ENCODE assay signal across 9 cellular contexts in the genomic region with DNA sequence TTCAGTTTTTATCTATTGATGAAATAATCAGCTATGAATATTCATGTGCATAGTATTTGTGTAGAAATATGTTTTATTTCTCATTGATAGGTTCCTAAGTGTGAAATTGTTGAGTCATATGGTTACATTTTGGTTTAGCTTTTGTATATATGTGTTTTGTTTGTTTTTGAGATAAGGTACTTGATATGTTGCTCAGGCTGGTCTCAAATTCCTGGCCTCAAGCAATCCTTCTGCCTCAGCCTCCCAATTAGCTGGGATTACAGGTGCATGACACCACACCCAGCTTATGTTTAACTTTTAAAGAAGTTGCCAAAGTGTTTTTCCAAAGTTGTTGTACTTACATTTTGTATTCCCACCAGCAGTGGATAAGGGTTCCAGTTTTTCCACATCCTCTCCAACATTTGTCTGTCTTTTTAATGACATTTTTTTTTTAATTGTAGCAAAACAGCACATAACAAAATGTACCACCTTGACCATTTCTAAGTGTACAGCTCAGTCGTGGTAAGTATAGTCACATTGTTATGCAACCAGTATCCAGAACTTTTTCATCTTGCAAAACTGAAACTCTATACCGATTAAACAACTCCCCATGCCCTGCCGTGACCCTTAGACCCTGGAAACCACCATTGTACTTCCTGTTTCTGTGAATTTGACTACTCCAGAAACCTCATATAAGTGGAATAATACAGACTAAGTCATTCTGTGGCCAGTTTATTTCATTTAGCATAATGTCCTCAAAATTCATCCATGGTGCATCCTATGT. TPM values are rescaled to one million over a fixed set of nuclear protein-coding genes. Genes with fewer than 3 reads are reported as not detected.
DNase-seq lines count a peak whose midpoint lies in the region; ATAC-seq and TF ChIP-seq lines count a peak whose summit lies in the region.
"Had no signal": no experiment of that assay in that cellular context is flagged by ENCODE, and none has a peak within 500 bp of the region (broad histone marks: within the 10 kb centered on the region; RNA-seq: fewer than 3 reads in every experiment).

No MANE protein-coding gene starts in this region.

- H3K4ac ChIP-seq in IMR-90 (ENCODE audit: low read depth, low read length) = no peak overlapping the region

- no peak overlapping the region for H2BK15ac ChIP-seq in IMR-90 (ENCODE audit: low read depth, low read length)

- H2BK120ac ChIP-seq in IMR-90 (ENCODE audit: low read depth, low read length) = no peak overlapping the region

- POLR2A ChIA-PET in IMR-90 (lab: Charles Lee; ENCODE audit: unreplicated experiment) = no interaction called here
- POLR2A ChIA-PET in CD4-positive, alpha-beta T cell (lab: Charles Lee) = interaction anchor here (1.8 kb wide), 1 partner anchor 62 kb away, joined by 8 read pairs; a partner anchor contains a TSS

- H3K9me1 ChIP-seq in IMR-90 (ENCODE audit: insufficient read depth, low read length) = no peaks in the 10 kb centered on the region

- no peak overlapping the region for H2AK9ac ChIP-seq in IMR-90 (replicated peaks; ENCODE audit: low read depth, low read length, poor library complexity)

- H3K4me3 Mint-ChIP-seq in Calu3 (ENCODE audit: low read depth, unreplicated experiment) = peak overlapping the region; percentile 26
- H3K4me3 Mint-ChIP-seq in effector memory CD8-positive, alpha-beta T cell = no peak overlapping the region
- H3K4me3 Mint-ChIP-seq in CD4-positive, alpha-beta T cell = no peak overlapping the region

- no peaks in the 10 kb centered on the region for H4K20me1 ChIP-seq in IMR-90 (ENCODE audit: insufficient read depth, low read length)

- intact Hi-C loops in Calu3 (cut with micrococcal nuclease; ENCODE audit: unreplicated experiment) = no loop called here
- intact Hi-C loops in IMR-90 (cut with micrococcal nuclease) = no loop called here
- intact Hi-C loops in CD4-positive, alpha-beta T cell (cut with DNase I, micrococcal nuclease) = no loop called here

- DNase-seq in Calu3 (peak; percentile 56), IMR-90 (peak; percentile 11), activated gamma-delta T cell treated with Interleukin-2 at 50 U/mL for 16 hours (no peak), midbrain (lab: John Stamatoyannopoulos, UW) (no peak)
- DNase-seq in effector memory CD8-positive, alpha-beta T cell = no peak
- DNase-seq in CD4-positive, alpha-beta T cell = no peak

- dilution Hi-C loops in IMR-90 (cut with HindIII; ENCODE audit: low sequenced_read_pairs, unreplicated experiment) = loop anchor here (25.0 kb wide), 1 partner anchor 135 kb away; no protein-coding TSS in a partner anchor

- CTCF ChIA-PET in Calu3 (lab: Charles Lee) = interaction anchor here (0.6 to 0.8 kb wide), 2 partner anchors 15 to 1128 kb away, joined by 4 to 5 read pairs; no protein-coding TSS in a partner anchor
- CTCF ChIA-PET in IMR-90 (lab: Yijun Ruan, JAX) = interaction anchor here (1.2 kb wide), 1 partner anchor 145 kb away, joined by 5 read pairs; no protein-coding TSS in a partner anchor
- CTCF ChIA-PET in CD4-positive, alpha-beta T cell (lab: Charles Lee) = no interaction called here

- H3K36me3 Mint-ChIP-seq in Calu3 (ENCODE audit: insufficient read depth, unreplicated experiment) = no peaks in the 10 kb centered on the region
- no peaks in the 10 kb centered on the region for H3K36me3 Mint-ChIP-seq in effector memory CD8-positive, alpha-beta T cell (ENCODE audit: insufficient read depth)
- H3K36me3 Mint-ChIP-seq in CD4-positive, alpha-beta T cell (ENCODE audit: low read depth) = no peaks in the 10 kb centered on the region

- H3K9ac ChIP-seq in IMR-90 (ENCODE audit: low read depth, low read length) = no peak overlapping the region

- H4K5ac ChIP-seq in IMR-90 (ENCODE audit: low read depth, low read length) = no peak overlapping the region

- no TSS peak for BruUV-seq in Calu3 (replicated peaks; lab: Mats Ljungman, UMichigan)
- no TSS peak for BruUV-seq in IMR-90 (replicated peaks; lab: Mats Ljungman, UMichigan)

- H3K79me1 ChIP-seq in IMR-90 (ENCODE audit: low read depth in 1 of 2, low read length in 2 of 2) = no peaks in the 10 kb centered on the region

- H2BK20ac ChIP-seq in IMR-90 (ENCODE audit: low read depth, low read length) = no peak overlapping the region

- ATAC-seq in GM21526 (IDR thresholded peaks at IDR 0.05; ENCODE audit: low FRiP score, unreplicated experiment) = peak; percentile 71
- peak; percentile 21 for ATAC-seq in IMR-90 (ENCODE audit: low read depth)
- ATAC-seq in effector memory CD8-positive, alpha-beta T cell (replicated peaks) = peak; percentile 50
- ATAC-seq in HG03457 (IDR thresholded peaks at IDR 0.05; ENCODE audit: unreplicated experiment) = no peak
- no peak for ATAC-seq in CD4-positive, alpha-beta T cell (ENCODE audit: poor library complexity)

- H3K9me3 Mint-ChIP-seq in Calu3 (ENCODE audit: low read depth, unreplicated experiment) = no peaks in the 10 kb centered on the region
- H3K9me3 Mint-ChIP-seq in effector memory CD8-positive, alpha-beta T cell = no peaks in the 10 kb centered on the region
- H3K9me3 Mint-ChIP-seq in CD4-positive, alpha-beta T cell = no peaks in the 10 kb centered on the region

- no peak overlapping the region for H4K8ac ChIP-seq in IMR-90 (ENCODE audit: low read depth in 2 of 2, low read length in 2 of 2)

- no peak overlapping the region for H3K56ac ChIP-seq in IMR-90 (ENCODE audit: extremely low read depth, insufficient read depth, low read length)

- in situ Hi-C loops in IMR-90 (cut with MboI; ENCODE audit: low sequenced_read_pairs) = no loop called here

- H2AK5ac ChIP-seq in IMR-90 (ENCODE audit: low read depth, low read length) = no peak overlapping the region

- no peak overlapping the region for H2BK5ac ChIP-seq in IMR-90 (ENCODE audit: low read depth, low read length, poor library complexity, severe bottlenecking)

- H3K4me1 Mint-ChIP-seq in Calu3 (ENCODE audit: low read depth, unreplicated experiment) = peaks cover 15% of the 10 kb centered on the region
- H3K4me1 Mint-ChIP-seq in effector memory CD8-positive, alpha-beta T cell (ENCODE audit: low read depth in 2 of 2) = peaks cover 6 to 11% of the 10 kb centered on the region in 2 donors
- H3K4me1 Mint-ChIP-seq in CD4-positive, alpha-beta T cell (ENCODE audit: low read depth) = peaks cover 12% of the 10 kb centered on the region

- no peaks in the 10 kb centered on the region for H3K4me1 ChIP-seq in IMR-90 (ENCODE audit: control insufficient read depth, insufficient read depth, low read length)
- H3K4me1 ChIP-seq: tibial nerve had no signal

- no peak overlapping the region for H3K18ac ChIP-seq in IMR-90 (ENCODE audit: low read depth, low read length)

- H3K27ac Mint-ChIP-seq in Calu3 (ENCODE audit: unreplicated experiment) = peak overlapping the region; percentile 38
- H3K27ac Mint-ChIP-seq in effector memory CD8-positive, alpha-beta T cell = peak overlapping the region in 1 of 2 donors; percentile 45
- no peak overlapping the region for H3K27ac Mint-ChIP-seq in CD4-positive, alpha-beta T cell

- no peaks in the 10 kb centered on the region for H3K36me3 ChIP-seq in IMR-90 (ENCODE audit: control insufficient read depth, insufficient read depth, low read length)
- H3K36me3 ChIP-seq: tibial nerve had no signal

- H3K9me3 ChIP-seq in IMR-90 (ENCODE audit: control insufficient read depth, insufficient read depth, low read length) = no peaks in the 10 kb centered on the region
- no peaks in the 10 kb centered on the region for H3K9me3 ChIP-seq in CD4-positive, alpha-beta T cell (ENCODE audit: control insufficient read depth, low read length)
- H3K9me3 ChIP-seq: tibial nerve had no signal

- H3K4me3 ChIP-seq in IMR-90 (ENCODE audit: insufficient read depth, low read depth, low read length) = no peak overlapping the region
- H3K4me3 ChIP-seq: tibial nerve had no signal

- no peak overlapping the region for H3K14ac ChIP-seq in IMR-90 (replicated peaks; ENCODE audit: low read depth, low read length)

- H2AFZ ChIP-seq in IMR-90 (replicated peaks; ENCODE audit: low read length, poor library complexity) = no peak overlapping the region

- WGBS in IMR-90 (ENCODE audit: extremely low coverage in 2 of 2, insufficient read length in 1 of 2), 2 experiments = 43% methylated on average over 1 of the region's 3 CpGs; no CpG with 5 or more reads in 1 of the 2 experiments

- no peaks in the 10 kb centered on the region for H3K27me3 Mint-ChIP-seq in Calu3 (ENCODE audit: unreplicated experiment)
- H3K27me3 Mint-ChIP-seq in effector memory CD8-positive, alpha-beta T cell = peaks cover 0 to 13% of the 10 kb centered on the region in 2 donors
- no peaks in the 10 kb centered on the region for H3K27me3 Mint-ChIP-seq in CD4-positive, alpha-beta T cell

- TF ChIP-seq RAD21 in IMR-90 (IDR thresholded peaks at IDR 0.05; ENCODE audit: low read length) = no peak

- H3K27me3 ChIP-seq in IMR-90 (ENCODE audit: control insufficient read depth, insufficient read depth, low read length) = no peaks in the 10 kb centered on the region
- no peaks in the 10 kb centered on the region for H3K27me3 ChIP-seq in CD4-positive, alpha-beta T cell (ENCODE audit: control insufficient read depth, insufficient read depth, low read length)
- H3K27me3 ChIP-seq: tibial nerve had no signal

- H4K91ac ChIP-seq in IMR-90 (ENCODE audit: insufficient read depth, low read depth, low read length) = no peak overlapping the region

- no peak overlapping the region for H3K23ac ChIP-seq in IMR-90 (ENCODE audit: low read depth, low read length)

- no peak overlapping the region for H3K27ac ChIP-seq in IMR-90 (ENCODE audit: insufficient read depth, low read length)
- no peak overlapping the region for H3K27ac ChIP-seq in CD4-positive, alpha-beta T cell (ENCODE audit: low read depth, low read length)
- H3K27ac ChIP-seq: tibial nerve had no signal

- no peak for TF ChIP-seq POLR2A in IMR-90 (IDR thresholded peaks at IDR 0.05; ENCODE audit: low read depth, low read length)

- H3K4me2 ChIP-seq in IMR-90 (ENCODE audit: low read depth, low read length) = no peak overlapping the region

- TF ChIP-seq CTCF in Calu3 (IDR thresholded peaks at IDR 0.05; ENCODE audit: unreplicated experiment) (no peak), IMR-90 (conservative IDR thresholded peaks at IDR 0.05; ENCODE audit: low read depth, low read length) (no peak)
- TF ChIP-seq CTCF in CD4-positive, alpha-beta T cell (IDR thresholded peaks at IDR 0.05) = no peak

RNA-seq across cellular contexts. Expression of a gene that starts 12.6 kb away (rescaled TPM):
- total RNA-seq in Calu3 (2022) (22.9 and 25.6 TPM in 2 replicates), IMR-90 (2012; rRNA removed) (9.1 and 15.8 TPM in 2 replicates)
- polyA plus RNA-seq in IMR-90 (2012; rRNA removed) = 9.5 and 9.7 TPM in 2 replicates
- 9.3 and 11.2 TPM in 2 replicates for polyA plus RNA-seq in IMR-90 (2012; cell fraction: cytosol; rRNA removed)
- 2.4 and 6.1 TPM in 2 replicates for polyA plus RNA-seq in IMR-90 (2012; cell fraction: nucleus; rRNA removed; ENCODE audit: low replicate concordance)
- total RNA-seq in CD4-positive, alpha-beta T cell = 1 to 10 TPM; 6.0 to 7.8 TPM

RNA-seq across cellular contexts. Expression of a gene that starts 53.3 kb away (rescaled TPM):
- total RNA-seq in Calu3 (2022) (58.3 and 69.0 TPM in 2 replicates), IMR-90 (2012; rRNA removed) (25.8 and 34.6 TPM in 2 replicates)
- polyA plus RNA-seq in IMR-90 (2012; rRNA removed) = 25.7 and 28.2 TPM in 2 replicates
- 6.6 and 13.8 TPM in 2 replicates for polyA plus RNA-seq in IMR-90 (2012; cell fraction: cytosol; rRNA removed)
- 2.0 and 16.6 TPM in 2 replicates for polyA plus RNA-seq in IMR-90 (2012; cell fraction: nucleus; rRNA removed; ENCODE audit: low replicate concordance)
- total RNA-seq in CD4-positive, alpha-beta T cell = 1 to 10 TPM; 1.5 to 2.0 TPM

RNA-seq across cellular contexts. Expression of a gene that starts 54.6 kb away (rescaled TPM):
- 10.0 and 10.7 TPM in 2 replicates for total RNA-seq in Calu3 (2022)
- 2.0 and 5.0 TPM in 2 replicates for total RNA-seq in IMR-90 (2012; rRNA removed)
- polyA plus RNA-seq in IMR-90 (2012; rRNA removed) = 0.69 and 0.89 TPM in 2 replicates
- polyA plus RNA-seq in IMR-90 (2012; cell fraction: cytosol; rRNA removed) = 0.13 and 0.25 TPM in 2 replicates
- 0.21 and 1.0 TPM in 2 replicates for polyA plus RNA-seq in IMR-90 (2012; cell fraction: nucleus; rRNA removed; ENCODE audit: low replicate concordance)
- total RNA-seq in CD4-positive, alpha-beta T cell = 1 to 10 TPM; 1.4 to 1.5 TPM

Comparison
In these comparisons a context has a peak if more than half of its experiments do, and no peak if none do; other contexts are left out.
1. DNase-seq: peak in Calu3 (single experiment) and IMR-90 (single experiment); none in effector memory CD8-positive, alpha-beta T cell (0 of 3), activated gamma-delta T cell treated with Interleukin-2 at 50 U/mL for 16 hours (single experiment), midbrain (single experiment) and CD4-positive, alpha-beta T cell (0 of 10).
2. ATAC-seq: peak in GM21526 (single experiment), IMR-90 (single experiment) and effector memory CD8-positive, alpha-beta T cell (single experiment); none in HG03457 (single experiment) and CD4-positive, alpha-beta T cell (single experiment).